ENCODE assay signal across 18 cellular contexts in the genomic region with DNA sequence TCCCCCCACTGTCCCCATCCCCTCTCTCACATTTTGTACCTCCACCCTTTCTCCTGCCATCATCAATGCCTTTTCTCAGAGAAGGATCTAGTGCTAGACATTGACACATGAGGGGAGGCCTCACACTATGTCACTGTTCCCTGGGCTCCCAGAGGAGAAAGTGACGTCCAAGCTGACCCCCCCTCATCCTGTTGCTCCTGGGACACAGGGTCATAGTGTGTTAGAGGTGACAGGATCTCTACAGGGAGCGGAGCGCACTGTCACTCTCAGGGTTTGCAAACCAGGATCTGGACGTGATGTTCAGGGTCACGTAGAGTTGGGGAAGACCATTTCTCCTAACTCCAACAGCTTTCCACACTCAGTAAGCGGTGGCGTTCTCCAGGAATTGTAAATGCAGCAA. TPM values are rescaled to one million over a fixed set of nuclear protein-coding genes. Genes with fewer than 3 reads are reported as not detected.
"Had no signal": no experiment of that assay in that cellular context is flagged by ENCODE, and none has a peak within 500 bp of the region (broad histone marks: within the 10 kb centered on the region; RNA-seq: fewer than 3 reads in every experiment).

No MANE protein-coding gene starts in this region.

- ATAC-seq: activated CD4-positive, alpha-beta T cell treated with anti-CD3 and anti-CD28 coated beads for 36 hours; activated CD8-positive, alpha-beta T cell treated with anti-CD3 and anti-CD28 coated beads for 36 hours; activated naive CD8-positive, alpha-beta T cell treated with anti-CD3 and anti-CD28 coated beads, Interleukin-2, amount 50 U/mL, for 24 hours; gastroesophageal sphincter had no signal

- DNase-seq: activated CD4-positive, alpha-beta T cell treated with anti-CD3 and anti-CD28 coated beads for 36 hours; activated CD8-positive, alpha-beta memory T cell treated with anti-CD3 and anti-CD28 coated beads, Interleukin-2, amount 50 U/mL, for 48 hours; activated CD8-positive, alpha-beta T cell treated with anti-CD3 and anti-CD28 coated beads for 36 hours; activated naive CD4-positive, alpha-beta T cell treated with Interleukin-2 at 50 U/mL for 16 hours; activated naive CD8-positive, alpha-beta T cell treated with anti-CD3 and anti-CD28 coated beads, Interleukin-2, amount 50 U/mL, for 24 hours; cortex of kidney; effector memory CD4-positive, alpha-beta T cell; islet precursor cell; stimulated activated CD4-positive, alpha-beta T cell treated with anti-CD3 and anti-CD28 coated beads, Interleukin-15, amount 100 ng/mL, for 24 hours; T1000; WERI-Rb-1 had no signal

- H3K27ac ChIP-seq: cardiac muscle cell, epithelial cell of prostate, gastroesophageal sphincter, ovary, WERI-Rb-1 had no signal

- FAIRE-seq: astrocyte had no signal

- H3K27me3 ChIP-seq: ovary, thyroid gland had no signal

- H3K36me3 ChIP-seq: cardiac muscle cell, gastroesophageal sphincter, ovary, stomach, thyroid gland, WERI-Rb-1 had no signal

- H3K9me3 ChIP-seq: gastroesophageal sphincter, ovary, stomach, thyroid gland had no signal

- H3K4me3 ChIP-seq: cardiac muscle cell, gastroesophageal sphincter, ovary, stomach, thyroid gland had no signal

RNA-seq across cellular contexts. Expression of a gene that starts 2.6 kb away (rescaled TPM):
- total RNA-seq: astrocyte, cardiac muscle cell had no signal
- polyA plus RNA-seq: cardiac muscle cell had no signal
